Comparison of ENCODE assay signal across 20 cellular contexts in genomic region chr17:73546121-73546520, GRCh38.
DNase-seq lines count a peak whose midpoint lies in the region; ATAC-seq, FAIRE-seq and TF ChIP-seq lines count a peak whose summit lies in the region.
"Had no signal": no experiment of that assay in that cellular context is flagged by ENCODE, and none has a peak within 500 bp of the region (broad histone marks: within the 10 kb centered on the region; RNA-seq: fewer than 3 reads in every experiment).

No MANE protein-coding gene starts in this region.

- dilution Hi-C loops in keratinocyte (cut with MboI; ENCODE audit: extremely low pct_ligation_motif_present, low sequenced_read_pairs) = no loop called here

- WGBS in H9 (ENCODE audit: extremely low coverage, insufficient read length, low lambda C conversion rate) = no CpG with 5 or more reads among the region's 11 CpGs

- H3T11ph ChIP-seq in H9 (ENCODE audit: low read length) = no peak overlapping the region

- H3K79me2 ChIP-seq in H9 (ENCODE audit: insufficient read depth, low read length) (no peaks in the 10 kb centered on the region), keratinocyte (ENCODE audit: control insufficient read depth, insufficient read depth, low read length) (no peaks in the 10 kb centered on the region)

- no peak overlapping the region for H3K27ac Mint-ChIP-seq in H9

- peak overlapping the region; percentile 41; the same call in 1 of the 2 replicates for H3K14ac ChIP-seq in H9 (ENCODE audit: insufficient read depth, low read length)

- ATAC-seq in GM21423 (IDR thresholded peaks at IDR 0.05; ENCODE audit: unreplicated experiment) = no peak
- ATAC-seq: GM12878 had no signal

- H2BK5ac ChIP-seq in H9 (ENCODE audit: insufficient read length, low read length) = no peak overlapping the region

- H3K9me3 ChIP-seq in H9 (ENCODE audit: control insufficient read depth, low read depth, low read length) (no peaks in the 10 kb centered on the region), WERI-Rb-1 (ENCODE audit: severe bottlenecking) (no peaks in the 10 kb centered on the region), keratinocyte (ENCODE audit: control insufficient read depth, low read depth, low read length) (no peaks in the 10 kb centered on the region)
- H3K9me3 ChIP-seq: BLaER1 had no signal

- H3K36me3 ChIP-seq in WERI-Rb-1 (no peaks in the 10 kb centered on the region; the same call in 1 of the 2 replicates), keratinocyte (ENCODE audit: control insufficient read depth in 2 of 2, extremely low read depth in 1 of 2, insufficient read depth in 2 of 2, low read length in 2 of 2) (no peaks in the 10 kb centered on the region)
- H3K36me3 ChIP-seq: BLaER1 had no signal

- H3K4me1 Mint-ChIP-seq in H9 = peaks cover 50 to 80% of the 10 kb centered on the region in 2 experiments

- no peak overlapping the region for H2BK120ac ChIP-seq in H9 (ENCODE audit: low read depth, low read length, poor library complexity, severe bottlenecking)

- no peak overlapping the region for H3K23ac ChIP-seq in H9 (ENCODE audit: insufficient read length, low read depth, low read length)

- H3K9me3 Mint-ChIP-seq in H9 = no peaks in the 10 kb centered on the region
- H3K9me3 Mint-ChIP-seq: CD8-positive, alpha-beta T cell had no signal

- H4K20me1 ChIP-seq in H9 (ENCODE audit: control insufficient read depth, insufficient read depth, insufficient read length) = no peaks in the 10 kb centered on the region
- no peaks in the 10 kb centered on the region for H4K20me1 ChIP-seq in keratinocyte (ENCODE audit: control insufficient read depth, extremely low read depth, insufficient read depth, low read length)

- H3K4me3 Mint-ChIP-seq in H9 = no peak overlapping the region
- H3K4me3 Mint-ChIP-seq: CD8-positive, alpha-beta T cell had no signal

- no peak overlapping the region for H2AK5ac ChIP-seq in H9 (ENCODE audit: insufficient read length, low read length)

- no peak overlapping the region for H4K8ac ChIP-seq in H9 (replicated peaks; ENCODE audit: insufficient read length, low read depth, low read length)

- H2BK20ac ChIP-seq in H9 (ENCODE audit: low read depth, low read length, poor library complexity, severe bottlenecking) = no peak overlapping the region

- no peaks in the 10 kb centered on the region; the same call in 1 of the 2 replicates for H3K27me3 Mint-ChIP-seq in H9 (ENCODE audit: low read depth)

- H3K9ac ChIP-seq in H9 (ENCODE audit: extremely low read depth, insufficient read length, low read length) (no peak overlapping the region), keratinocyte (ENCODE audit: control insufficient read depth, extremely low read depth, insufficient read depth, low read length) (no peak overlapping the region)
- H3K9ac ChIP-seq: BLaER1 had no signal

- no peak overlapping the region for H3K18ac ChIP-seq in H9 (ENCODE audit: insufficient read length, low read depth, low read length)

- H3K9me1 ChIP-seq in keratinocyte (ENCODE audit: control insufficient read depth, extremely low read depth, insufficient read depth, low read length) = no peaks in the 10 kb centered on the region

- TF ChIP-seq CTCF in H9 (conservative IDR thresholded peaks at IDR 0.05) (no peak), WERI-Rb-1 (IDR thresholded peaks at IDR 0.05; ENCODE audit: low read depth, low read length) (no peak), keratinocyte (optimal IDR thresholded peaks at IDR 0.05 in 1 of 3, IDR thresholded peaks at IDR 0.05 in 1 of 3, conservative IDR thresholded peaks at IDR 0.05 in 1 of 3; ENCODE audit: extremely low read depth in 1 of 3, insufficient read depth in 2 of 3, low read length in 3 of 3) (no peak), GM20000 (IDR thresholded peaks at IDR 0.05; ENCODE audit: extremely low read depth, missing control alignments) (no peak)

- H4K5ac ChIP-seq in H9 (ENCODE audit: insufficient read length, low read depth, low read length) = no peak overlapping the region

- no peak overlapping the region for H2AFZ ChIP-seq in H9 (ENCODE audit: low read length)
- H2AFZ ChIP-seq in keratinocyte (ENCODE audit: control insufficient read depth, low read length) = peak overlapping the region; percentile 14

- H3K4me3 ChIP-seq in WERI-Rb-1 (ENCODE audit: low read depth, low read length) (no peak overlapping the region), keratinocyte (ENCODE audit: control insufficient read depth in 2 of 3, extremely low read depth in 1 of 3, insufficient read depth in 2 of 3, low read depth in 1 of 3, low read length in 3 of 3) (no peak overlapping the region)
- H3K4me3 ChIP-seq: BLaER1, GM12878 had no signal

- no peak overlapping the region for H3K4ac ChIP-seq in H9 (ENCODE audit: low read depth, low read length)

- H3K27ac ChIP-seq in H9 (ENCODE audit: insufficient read length, low read depth, low read length) = no peak overlapping the region
- H3K27ac ChIP-seq in WERI-Rb-1 = peak overlapping the region; percentile 27; the same call in 1 of the 2 replicates
- no peak overlapping the region for H3K27ac ChIP-seq in keratinocyte (ENCODE audit: control insufficient read depth, insufficient read depth, low read length)
- H3K27ac ChIP-seq: BLaER1 had no signal

- FAIRE-seq in keratinocyte (lab: Jason Lieb, UNC) = peak; percentile 49
- FAIRE-seq: A204.1, GM12878, GM18507 had no signal

- DNase-seq in NCI-H1105 treated with DMSO at 0.1 percent for 48 hours (lab: John Stamatoyannopoulos, UW) (peak; percentile 32), NCI-H1105 (lab: John Stamatoyannopoulos, UW) (no peak), H9 (no peak), WERI-Rb-1 (no peak), keratinocyte (ENCODE audit: low read depth, low spot score) (no peak), GM20000 (ENCODE audit: low spot score) (no peak)
- no peak for DNase-seq in activated effector memory CD4-positive, alpha-beta T cell treated with Interleukin-2 at 50 U/mL for 16 hours
- DNase-seq: CD8-positive, alpha-beta T cell; GDM1; KBM-7; MV-4-11; NCI-H1694; NCI-H446 treated with DMSO at 0.1 percent for 48 hours; NCI-H82; SHP77 had no signal

- no peak overlapping the region for H3K4me2 ChIP-seq in H9 (ENCODE audit: insufficient read depth, insufficient read length, low read length)
- H3K4me2 ChIP-seq in keratinocyte (ENCODE audit: control insufficient read depth, extremely low read depth, insufficient read depth, low read depth, low read length) = peak overlapping the region; percentile 33
- H3K4me2 ChIP-seq: BLaER1 had no signal

- H3K79me1 ChIP-seq in H9 (ENCODE audit: insufficient read depth, low read depth, low read length, poor library complexity, severe bottlenecking) = no peaks in the 10 kb centered on the region

- no peak overlapping the region for H4K91ac ChIP-seq in H9 (ENCODE audit: insufficient read length, low read depth, low read length)

- peaks cover 3% of the 10 kb centered on the region; the same call in 1 of the 2 replicates for H3K4me1 ChIP-seq in H9 (ENCODE audit: insufficient read depth, low read length)
- H3K4me1 ChIP-seq in keratinocyte (ENCODE audit: control insufficient read depth, extremely low read depth, insufficient read depth, low read length) = peaks cover 46% of the 10 kb centered on the region

- no peaks in the 10 kb centered on the region for H3K36me3 Mint-ChIP-seq in H9 (ENCODE audit: insufficient read depth in 1 of 3, low read depth in 3 of 3)
- H3K36me3 Mint-ChIP-seq: CD8-positive, alpha-beta T cell had no signal

- no peaks in the 10 kb centered on the region for H3K23me2 ChIP-seq in H9 (ENCODE audit: insufficient read length, low read depth, low read length, poor library complexity, severe bottlenecking)

- H3K56ac ChIP-seq in H9 (ENCODE audit: insufficient read length, low read depth, low read length) = no peak overlapping the region

- H3K27me3 ChIP-seq in H9 (ENCODE audit: insufficient read depth, low read length) = no peaks in the 10 kb centered on the region
- no peaks in the 10 kb centered on the region for H3K27me3 ChIP-seq in WERI-Rb-1 (ENCODE audit: insufficient read depth, low read depth, severe bottlenecking)
- no peaks in the 10 kb centered on the region for H3K27me3 ChIP-seq in keratinocyte (ENCODE audit: control insufficient read depth, extremely low read depth, insufficient read depth, low read length)
- H3K27me3 ChIP-seq: BLaER1 had no signal

- H2BK12ac ChIP-seq in H9 (ENCODE audit: insufficient read length, low read depth, low read length) = no peak overlapping the region

- no peak overlapping the region for H2BK15ac ChIP-seq in H9 (ENCODE audit: low read depth, low read length)
